ENCODE assay signal across 24 cellular contexts in the genomic region with DNA sequence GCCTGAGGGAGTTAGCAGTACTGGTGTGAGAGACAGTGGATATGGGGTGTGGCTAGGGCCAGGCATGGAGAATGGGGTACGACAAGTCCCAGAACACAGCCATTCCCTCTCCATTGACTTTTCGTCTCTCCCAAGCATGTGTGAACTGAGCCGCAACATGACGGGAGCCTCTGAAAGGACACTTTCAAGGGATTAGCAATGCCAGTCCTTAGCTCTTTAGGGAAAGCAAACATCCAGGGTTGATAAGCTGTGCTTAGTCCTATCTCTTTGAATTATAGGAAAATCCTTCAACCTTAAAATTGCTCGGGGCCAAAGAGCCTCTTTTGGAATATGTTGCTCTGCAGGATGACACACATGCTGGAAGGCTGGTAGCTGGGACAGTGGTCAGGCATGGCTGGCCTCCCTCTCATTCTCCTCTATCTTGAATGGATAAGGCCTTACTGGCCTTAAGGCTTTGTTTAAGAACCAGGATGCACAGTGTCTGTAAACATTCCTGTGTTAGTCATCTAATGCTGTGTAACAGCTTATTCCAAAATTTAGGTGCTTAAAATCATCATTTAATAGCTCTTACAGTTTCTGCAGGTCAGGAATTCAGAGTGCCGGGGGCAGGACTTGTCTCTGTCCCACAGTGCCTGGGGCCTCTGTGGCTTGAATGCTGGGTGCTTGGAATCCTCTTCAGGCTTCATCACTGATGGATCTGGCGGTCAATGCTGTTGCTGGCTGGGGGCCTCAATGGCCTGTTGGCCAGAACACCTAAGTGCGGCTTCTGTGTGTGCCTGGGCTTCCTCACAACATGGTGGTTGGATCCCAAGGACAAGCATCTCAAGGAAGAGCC.
DNase-seq lines count a peak whose midpoint lies in the region; ATAC-seq and TF ChIP-seq lines count a peak whose summit lies in the region.
"Had no signal": no experiment of that assay in that cellular context is flagged by ENCODE, and none has a peak within 500 bp of the region (broad histone marks: within the 10 kb centered on the region; RNA-seq: fewer than 3 reads in every experiment).

No MANE protein-coding gene starts in this region.

- H3K4me1 Mint-ChIP-seq in neural progenitor cell: peaks cover 4% of the 10 kb centered on the region
- no peaks in the 10 kb centered on the region for H3K4me1 Mint-ChIP-seq in MCF 10A (ENCODE audit: insufficient read depth, unreplicated experiment)
- H3K4me1 Mint-ChIP-seq: CD14-positive monocyte; CD8-positive, alpha-beta memory T cell had no signal

- H4K20me1 ChIP-seq in neural progenitor cell (ENCODE audit: low read depth): no peaks in the 10 kb centered on the region

- CTCF ChIA-PET in MCF 10A (lab: Yijun Ruan, JAX): interaction anchor here (0.7 to 1.4 kb wide), 2 partner anchors 9 to 77 kb away, joined by 3 to 5 read pairs; no protein-coding TSS in a partner anchor

- H3K4me1 ChIP-seq in neural progenitor cell: no peaks in the 10 kb centered on the region
- H3K4me1 ChIP-seq: BE2C, Peyer's patch had no signal

- H3K27me3 Mint-ChIP-seq in neural progenitor cell (ENCODE audit: insufficient read depth, low read depth): peaks cover 4% of the 10 kb centered on the region
- H3K27me3 Mint-ChIP-seq in MCF 10A (ENCODE audit: insufficient read depth, unreplicated experiment): peaks cover 19% of the 10 kb centered on the region

- H3K36me3 Mint-ChIP-seq in neural progenitor cell (no peaks in the 10 kb centered on the region), MCF 10A (ENCODE audit: insufficient read depth, unreplicated experiment) (no peaks in the 10 kb centered on the region)
- H3K36me3 Mint-ChIP-seq: CD14-positive monocyte had no signal

- H3K4me3 Mint-ChIP-seq in neural progenitor cell (no peak overlapping the region), MCF 10A (ENCODE audit: unreplicated experiment) (no peak overlapping the region)
- H3K4me3 Mint-ChIP-seq: CD14-positive monocyte; CD8-positive, alpha-beta memory T cell; T-helper 1 cell treated with Interleukin-12 subunit alpha and Interleukin-12 subunit beta and Interleukin-4 antibody, amounts not matched to agents 30 μg/mL and 1 μg/mL, for 36 hours had no signal

- H3K9me3 ChIP-seq in WERI-Rb-1 (ENCODE audit: severe bottlenecking) (no peaks in the 10 kb centered on the region), neural progenitor cell (ENCODE audit: low read depth) (no peaks in the 10 kb centered on the region)
- H3K9me3 ChIP-seq: BE2C, MG63, Peyer's patch, SK-N-SH had no signal

- ATAC-seq in HG02642 (IDR thresholded peaks at IDR 0.05; ENCODE audit: poor library complexity, unreplicated experiment): no peak

- H3K4me2 ChIP-seq in neural progenitor cell: no peak overlapping the region
- H3K4me2 ChIP-seq: SK-N-SH had no signal

- H3K36me3 ChIP-seq in WERI-Rb-1: no peaks in the 10 kb centered on the region
- H3K36me3 ChIP-seq in neural progenitor cell: no peaks in the 10 kb centered on the region
- H3K36me3 ChIP-seq: BE2C, MG63, Peyer's patch had no signal

- H3K27ac Mint-ChIP-seq in neural progenitor cell: no peak overlapping the region
- H3K27ac Mint-ChIP-seq in MCF 10A (ENCODE audit: low read depth, unreplicated experiment): no peak overlapping the region
- H3K27ac Mint-ChIP-seq: CD14-positive monocyte; CD8-positive, alpha-beta memory T cell; T-helper 1 cell treated with Interleukin-12 subunit alpha and Interleukin-12 subunit beta and Interleukin-4 antibody, amounts not matched to agents 30 μg/mL and 1 μg/mL, for 36 hours had no signal

- no peaks in the 10 kb centered on the region for H3K9me3 Mint-ChIP-seq in neural progenitor cell
- H3K9me3 Mint-ChIP-seq in MCF 10A (ENCODE audit: unreplicated experiment): no peaks in the 10 kb centered on the region
- H3K9me3 Mint-ChIP-seq: CD8-positive, alpha-beta memory T cell; T-helper 1 cell treated with Interleukin-12 subunit alpha and Interleukin-12 subunit beta and Interleukin-4 antibody, amounts not matched to agents 30 μg/mL and 1 μg/mL, for 36 hours had no signal

- H2AFZ ChIP-seq in neural progenitor cell (replicated peaks): no peak overlapping the region

- no peak overlapping the region for H3K4me3 ChIP-seq in WERI-Rb-1 (ENCODE audit: low read depth, low read length)
- no peak overlapping the region for H3K4me3 ChIP-seq in neural progenitor cell
- H3K4me3 ChIP-seq: MG63, Peyer's patch had no signal

- peak in 2 of 3 experiments; percentile 13 to 38 for DNase-seq in NCI-H1417 (lab: John Stamatoyannopoulos, UW)
- DNase-seq in NCI-H1417 treated with DMSO at 0.1 percent for 48 hours (lab: John Stamatoyannopoulos, UW): no peak
- DNase-seq in M059J (ENCODE audit: low read depth): peak; percentile 59
- peak; percentile 20 for DNase-seq in WERI-Rb-1
- peak; percentile 37 for DNase-seq in neural progenitor cell (ENCODE audit: low spot score)
- DNase-seq in MCF 10A (ENCODE audit: unreplicated experiment): no peak
- DNase-seq in NCI-H1092 (lab: John Stamatoyannopoulos, UW): no peak
- DNase-seq: 8988T; ACHN; BE2C; Calu3; CD8-positive, alpha-beta memory T cell; HCEC 1CT; Kasumi-1; MG63; NCI-H1694 treated with DMSO at 0.1 percent for 48 hours; NCI-H2081; NCI-H226; Peyer's patch; SK-N-SH; SW 1271 had no signal

- no peak for TF ChIP-seq CTCF in WERI-Rb-1 (IDR thresholded peaks at IDR 0.05; ENCODE audit: low read depth, low read length)
- TF ChIP-seq CTCF in neural progenitor cell (IDR thresholded peaks at IDR 0.05): no peak
- no peak for TF ChIP-seq CTCF in MCF 10A (IDR thresholded peaks at IDR 0.05; ENCODE audit: unreplicated experiment)

- H3K27ac ChIP-seq in WERI-Rb-1 (no peak overlapping the region), neural progenitor cell (no peak overlapping the region)
- H3K27ac ChIP-seq: Peyer's patch had no signal

- H3K79me2 ChIP-seq in neural progenitor cell (ENCODE audit: low read depth): no peaks in the 10 kb centered on the region

- intact Hi-C loops in MCF 10A (cut with micrococcal nuclease): no loop called here

- H3K27me3 ChIP-seq in WERI-Rb-1 (ENCODE audit: insufficient read depth, low read depth, severe bottlenecking) (peaks cover 97% of the 10 kb centered on the region), neural progenitor cell (no peaks in the 10 kb centered on the region)
- H3K27me3 ChIP-seq: BE2C, Peyer's patch had no signal

- H3K9ac ChIP-seq in neural progenitor cell: no peak overlapping the region
- H3K9ac ChIP-seq: SK-N-SH had no signal

- POLR2A ChIA-PET in MCF 10A (lab: Yijun Ruan, JAX): no interaction called here

- BruUV-seq in MCF 10A (replicated peaks; lab: Mats Ljungman, UMichigan): no TSS peak

- H3F3A ChIP-seq in neural progenitor cell (ENCODE audit: low read depth): peaks cover 3% of the 10 kb centered on the region

Comparison
In these comparisons a context has a peak if more than half of its experiments do, and no peak if none do; other contexts are left out.
1. DNase-seq: peak in NCI-H1417 (2 of 3), M059J (single experiment), WERI-Rb-1 (single experiment) and neural progenitor cell (single experiment); none in NCI-H1417 treated with DMSO at 0.1 percent for 48 hours (single experiment), MCF 10A (single experiment) and NCI-H1092 (single experiment).